ENCODE assay signal across 28 cellular contexts in genomic region chr20:13034115-13034514, GRCh38. TPM values are rescaled to one million over a fixed set of nuclear protein-coding genes. Genes with fewer than 3 reads are reported as not detected.
"Had no signal": no experiment of that assay in that cellular context is flagged by ENCODE, and none has a peak within 500 bp of the region (broad histone marks: within the 10 kb centered on the region; RNA-seq: fewer than 3 reads in every experiment).

No MANE protein-coding gene starts in this region.

- H3K27ac ChIP-seq: coronary artery, esophagus muscularis mucosa, heart right ventricle, lower lobe of right lung, ovary, right atrium auricular region, stomach, thyroid gland had no signal

- FAIRE-seq: endothelial cell of umbilical vein had no signal

- H3K27me3 ChIP-seq: esophagus muscularis mucosa, heart right ventricle, ovary, right atrium auricular region, stomach, thyroid gland had no signal

- H3K4me1 Mint-ChIP-seq: immature natural killer cell; stimulated activated effector memory CD8-positive, alpha-beta T cell treated with anti-CD3 and anti-CD28 coated beads, Interleukin-12 subunit alpha, Interleukin-12 subunit beta, amount 100 ng/mL, for 72 hours had no signal

- DNase-seq: dermis blood vessel endothelial cell; effector memory CD4-positive, alpha-beta T cell; foreskin melanocyte; glutamatergic neuron; heart right ventricle; hypothalamus; immature natural killer cell; islet precursor cell; kidney glomerular epithelial cell; left ventricle myocardium superior; lower lobe of right lung; natural killer cell; occipital lobe; ovary; stimulated activated CD4-positive, alpha-beta T cell treated with anti-CD3 and anti-CD28 coated beads, Interleukin-2, amount 100 ng/mL, for 24 hours; stimulated activated CD4-positive, alpha-beta T cell treated with anti-CD3 and anti-CD28 coated beads, Interleukin-4, amount 100 ng/mL, for 24 hours; stimulated activated naive CD4-positive, alpha-beta T cell treated with Interleukin-2 at 50 U/mL for 16 hours; stomach; thyroid gland had no signal

- H3K4me3 Mint-ChIP-seq: immature natural killer cell; memory B cell; natural killer cell; stimulated activated effector memory CD8-positive, alpha-beta T cell treated with anti-CD3 and anti-CD28 coated beads, Interleukin-12 subunit alpha, Interleukin-12 subunit beta, amount 100 ng/mL, for 72 hours; type B pancreatic cell had no signal

- ATAC-seq: heart right ventricle; left ventricle myocardium superior; lower lobe of right lung; natural killer cell; sciatic nerve; stimulated activated effector memory CD8-positive, alpha-beta T cell treated with anti-CD3 and anti-CD28 coated beads, Interleukin-12 subunit alpha, Interleukin-12 subunit beta, amount 100 ng/mL, for 72 hours had no signal

- H3K36me3 ChIP-seq: esophagus muscularis mucosa, heart right ventricle, lower lobe of right lung, ovary, right atrium auricular region, stomach, thyroid gland had no signal

- H3K27me3 Mint-ChIP-seq: memory B cell, type B pancreatic cell had no signal

- H3K9me3 ChIP-seq: esophagus muscularis mucosa, lower lobe of right lung, ovary, right atrium auricular region, stomach, thyroid gland had no signal

- H3K9me3 Mint-ChIP-seq: natural killer cell, type B pancreatic cell had no signal

- H3K4me1 ChIP-seq: lower lobe of right lung had no signal

- H3K4me3 ChIP-seq: coronary artery, esophagus muscularis mucosa, heart right ventricle, lower lobe of right lung, ovary, right atrium auricular region, stomach, thyroid gland had no signal

- H3K27ac Mint-ChIP-seq: memory B cell; natural killer cell; stimulated activated effector memory CD8-positive, alpha-beta T cell treated with anti-CD3 and anti-CD28 coated beads, Interleukin-12 subunit alpha, Interleukin-12 subunit beta, amount 100 ng/mL, for 72 hours had no signal

- H3K36me3 Mint-ChIP-seq: memory B cell; stimulated activated effector memory CD8-positive, alpha-beta T cell treated with anti-CD3 and anti-CD28 coated beads, Interleukin-12 subunit alpha, Interleukin-12 subunit beta, amount 100 ng/mL, for 72 hours had no signal

RNA-seq across cellular contexts. Expression of gene SPTLC3, which starts 25.3 kb away (rescaled TPM):
- polyA plus RNA-seq: neural cell had no signal
